ENCODE assay signal across 9 cellular contexts in the genomic region with DNA sequence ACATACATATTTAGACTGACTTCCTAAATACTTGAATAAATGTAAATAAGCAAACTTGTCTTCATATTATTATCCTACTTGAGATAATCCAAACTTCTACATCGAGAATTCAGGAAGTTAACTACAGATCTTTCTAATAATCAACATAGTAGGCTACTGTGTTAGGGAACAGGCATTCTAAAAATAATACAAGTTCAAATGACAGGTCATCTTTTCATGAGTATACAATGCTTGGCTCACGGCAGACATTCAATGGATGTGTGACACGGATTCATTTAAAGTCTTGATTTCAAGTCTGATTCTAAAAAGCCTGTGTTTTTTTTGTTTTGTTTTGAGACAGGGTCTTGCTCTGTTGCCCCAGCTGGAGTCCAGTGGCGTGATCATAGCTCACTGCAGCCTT.
"Had no signal": no experiment of that assay in that cellular context is flagged by ENCODE, and none has a peak within 500 bp of the region (broad histone marks: within the 10 kb centered on the region; RNA-seq: fewer than 3 reads in every experiment).

No MANE protein-coding gene starts in this region.

- H3K4me3 Mint-ChIP-seq: HFFc6 had no signal

- H3K9me3 ChIP-seq: HAP-1 had no signal

- H3K27ac ChIP-seq: GM23248, HL-60 had no signal

- ATAC-seq: HCT116, K562 had no signal

- H3K9me3 Mint-ChIP-seq: HFFc6 had no signal

- H3K4me3 ChIP-seq: GM23248, HAP-1, K562 had no signal

- DNase-seq: GM23248, GOT3, H7, HFFc6, IMR-90 had no signal

- H3K27ac Mint-ChIP-seq: HFFc6 had no signal

- FAIRE-seq: K562 had no signal
